Comparison of ENCODE assay signal across 9 cellular contexts in genomic region chr9:117414220-117414905, GRCh38. TPM values are rescaled to one million over a fixed set of nuclear protein-coding genes. Genes with fewer than 3 reads are reported as not detected.
A peak's percentile ranks its signal among the peaks of the same experiment; 100 is the strongest.
DNase-seq lines count a peak whose midpoint lies in the region; ATAC-seq and TF ChIP-seq lines count a peak whose summit lies in the region.
"Had no signal": no experiment of that assay in that cellular context is flagged by ENCODE, and none has a peak within 500 bp of the region (broad histone marks: within the 10 kb centered on the region; RNA-seq: fewer than 3 reads in every experiment).

No MANE protein-coding gene starts in this region.

- in situ Hi-C loops in gastrocnemius medialis (cut with MboI; ENCODE audit: low sequenced_read_pairs in 4 of 4): no loop called here

- POLR2A ChIA-PET in SK-N-SH (lab: Yijun Ruan, JAX): interaction anchor here (0.9 to 4.8 kb wide), 3 partner anchors 11 to 674 kb away, joined by 3 to 31 read pairs (median 3); no protein-coding TSS in a partner anchor

- H3K9me3 ChIP-seq in SK-N-SH (no peaks in the 10 kb centered on the region), gastrocnemius medialis (no peaks in the 10 kb centered on the region)

- TF ChIP-seq CTCF in SK-N-SH (IDR thresholded peaks at IDR 0.05) (no peak), gastrocnemius medialis (IDR thresholded peaks at IDR 0.05 in 4 of 5, conservative IDR thresholded peaks at IDR 0.05 in 1 of 5) (no peak)

- H3K36me3 ChIP-seq in SK-N-SH (replicated peaks in 1 of 2; ENCODE audit: control insufficient read depth in 1 of 2, insufficient read depth in 2 of 2, low read length in 1 of 2) (no peaks in the 10 kb centered on the region), gastrocnemius medialis (no peaks in the 10 kb centered on the region)

- no peak overlapping the region for H3K9ac ChIP-seq in SK-N-SH

- H3K27me3 ChIP-seq in SK-N-SH (ENCODE audit: insufficient read depth) (peaks cover 39% of the 10 kb centered on the region), gastrocnemius medialis (peaks cover 55 to 58% (median 56%) of the 10 kb centered on the region in 3 donors)

- no peak for TF ChIP-seq EP300 in SK-N-SH (IDR thresholded peaks at IDR 0.05; ENCODE audit: borderline replicate concordance in 1 of 2, low read depth in 1 of 2, low read length in 1 of 2)

- TF ChIP-seq RAD21 in SK-N-SH (IDR thresholded peaks at IDR 0.05; ENCODE audit: low read length): 0 out of 2 replicates have a peak, but pooled peaks have one; percentile 5

- no peaks in the 10 kb centered on the region for H4K20me1 ChIP-seq in SK-N-SH (ENCODE audit: insufficient read depth)

- no peak for TF ChIP-seq POLR2A in gastrocnemius medialis (IDR thresholded peaks at IDR 0.05)

- DNase-seq in DMS79 treated with DMSO at 0.1 percent for 48 hours (lab: John Stamatoyannopoulos, UW): peak; percentile 51
- DNase-seq in DMS79 (lab: John Stamatoyannopoulos, UW): no peak
- peak; percentile 80 for DNase-seq in SK-N-SH
- DNase-seq in hepatic stellate cell (ENCODE audit: low spot score): peak; percentile 26
- DNase-seq in gastrocnemius medialis: no peak
- DNase-seq in CD1c-positive myeloid dendritic cell (ENCODE audit: extremely low spot score): no peak
- DNase-seq: naive B cell had no signal

- CTCF ChIA-PET in SK-N-SH (lab: Yijun Ruan, JAX): interaction anchor here (1.0 to 8.4 kb wide), 19 partner anchors 9 to 554 kb away, joined by 3 to 60 read pairs (median 5); no protein-coding TSS in a partner anchor

- H3K27ac ChIP-seq in SK-N-SH (ENCODE audit: low read depth in 2 of 2, low read length in 1 of 2) (peak overlapping the region in 1 of 2 experiments; percentile 73; a peak in 2 of 4 replicates), gastrocnemius medialis (no peak overlapping the region)

- intact Hi-C loops in gastrocnemius medialis (cut with DNase I; ENCODE audit: low total_unique reads): no loop called here

- no peaks in the 10 kb centered on the region for H3K9me2 ChIP-seq in SK-N-SH

- no peaks in the 10 kb centered on the region for H3K79me2 ChIP-seq in SK-N-SH (ENCODE audit: insufficient read depth)

- H3F3A ChIP-seq in SK-N-SH (replicated peaks; ENCODE audit: insufficient read depth): no peaks in the 10 kb centered on the region

- H2AFZ ChIP-seq in SK-N-SH (ENCODE audit: low read depth): 0 out of 2 replicates have a peak overlapping the region, but pooled peaks have one; percentile 35

- 0% methylated on average over 5 of the region's 77 CpGs for WGBS in SK-N-SH (ENCODE audit: low lambda C conversion rate)

- H3K4me3 ChIP-seq in SK-N-SH (ENCODE audit: low read depth in 2 of 2, low read length in 1 of 2) (peak overlapping the region; percentile 48 to 59), gastrocnemius medialis (peak overlapping the region; percentile 42 to 50 (median 46))

- peak overlapping the region; percentile 78 for H3K4me2 ChIP-seq in SK-N-SH

- H3K4me1 ChIP-seq in SK-N-SH (ENCODE audit: control insufficient read depth in 1 of 2, insufficient read depth in 2 of 2, low read depth in 1 of 2, low read length in 1 of 2) (peaks cover 0 to 22% of the 10 kb centered on the region in 2 experiments; a peak in 2 of 4 replicates), gastrocnemius medialis (peaks cover 0 to 21% of the 10 kb centered on the region in 2 donors)

- ATAC-seq in gastrocnemius medialis (peak; percentile 39 to 46), HG03521 (IDR thresholded peaks at IDR 0.05; ENCODE audit: unreplicated experiment) (no peak), HG03108 (IDR thresholded peaks at IDR 0.05; ENCODE audit: unreplicated experiment) (no peak)

TF ChIP-seq in SK-N-SH, 30 proteins besides CTCF, POLR2A, EP300 and RAD21:
- no peak for TF ChIP-seq RFX5 (IDR thresholded peaks at IDR 0.05; ENCODE audit: low read length)
- TF ChIP-seq ELF1 (IDR thresholded peaks at IDR 0.05): no peak
- no peak for TF ChIP-seq POLR2AphosphoS5 (IDR thresholded peaks at IDR 0.05; ENCODE audit: low read depth, low read length)
- no peak for TF ChIP-seq SMC3 (IDR thresholded peaks at IDR 0.05; ENCODE audit: low read depth, low read length)
- no peak for TF ChIP-seq PBX3 (IDR thresholded peaks at IDR 0.05)
- TF ChIP-seq FOXJ3 (CRISPR knock-in tag; IDR thresholded peaks at IDR 0.05): no peak
- TF ChIP-seq MEF2A (IDR thresholded peaks at IDR 0.05; ENCODE audit: borderline replicate concordance, low read depth): no peak
- TF ChIP-seq JUND (IDR thresholded peaks at IDR 0.05): no peak
- TF ChIP-seq FOXM1 (IDR thresholded peaks at IDR 0.05; ENCODE audit: low read depth): no peak
- TF ChIP-seq MXI1 (IDR thresholded peaks at IDR 0.05; ENCODE audit: low read depth, low read length): no peak; the same call in 1 of the 2 replicates
- TF ChIP-seq GATA2 (CRISPR knock-in tag; IDR thresholded peaks at IDR 0.05): no peak
- TF ChIP-seq REST (IDR thresholded peaks at IDR 0.05; ENCODE audit: low read depth, low read length): no peak
- no peak for TF ChIP-seq NRF1 (IDR thresholded peaks at IDR 0.05; ENCODE audit: low read depth, low read length)
- TF ChIP-seq IRF3 (IDR thresholded peaks at IDR 0.05; ENCODE audit: low read depth, low read length): no peak
- no peak for TF ChIP-seq NFIC (IDR thresholded peaks at IDR 0.05; ENCODE audit: borderline replicate concordance)
- TF ChIP-seq USF2 (IDR thresholded peaks at IDR 0.05; ENCODE audit: borderline replicate concordance, low read depth, low read length): no peak
- no peak for TF ChIP-seq MAX (IDR thresholded peaks at IDR 0.05; ENCODE audit: low read depth)

RNA-seq across cellular contexts. Expression of gene ASTN2, which starts 0.5 kb away (rescaled TPM):
- 6.6 and 8.9 TPM in 2 replicates for polyA plus RNA-seq in SK-N-SH (2012; rRNA removed)
- polyA plus RNA-seq in SK-N-SH (2012; cell fraction: cytosol; rRNA removed): 5.3 and 8.5 TPM in 2 replicates
- 4.5 and 5.1 TPM in 2 replicates for polyA plus RNA-seq in SK-N-SH (2012; cell fraction: nucleus; rRNA removed)
- 1 to 10 TPM; 2.5 to 4.6 (median 3.7) TPM for total RNA-seq in gastrocnemius medialis

Comparison
In these comparisons a context has a peak if more than half of its experiments do, and no peak if none do; other contexts are left out.
1. DNase-seq: peak in DMS79 treated with DMSO at 0.1 percent for 48 hours (single experiment), SK-N-SH (single experiment) and hepatic stellate cell (single experiment); none in DMS79 (single experiment), gastrocnemius medialis (0 of 2) and CD1c-positive myeloid dendritic cell (single experiment).
2. ATAC-seq: peak in gastrocnemius medialis (2 of 2); none in HG03521 (single experiment) and HG03108 (single experiment).